ENCODE assay signal across 9 cellular contexts in the genomic region with DNA sequence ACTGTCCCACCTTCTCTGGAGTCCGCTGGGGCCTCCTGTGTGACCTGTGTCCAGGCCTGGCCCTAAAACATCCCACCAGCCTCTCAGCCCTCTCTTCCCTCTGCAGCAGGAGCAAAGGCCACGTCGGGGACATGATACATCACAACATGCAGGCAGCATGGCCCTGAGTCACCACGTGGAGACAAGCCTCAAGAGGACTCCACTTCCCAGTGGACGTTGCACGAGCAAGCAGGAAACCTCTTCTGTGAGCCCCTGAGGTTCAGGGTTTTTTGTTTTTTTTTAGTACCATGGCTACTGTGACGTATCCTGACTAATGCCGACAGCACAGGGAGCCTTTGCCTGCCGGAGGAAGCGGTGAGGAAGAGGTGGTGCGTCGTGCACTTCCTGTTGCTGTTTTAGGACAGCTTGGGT.
DNase-seq lines count a peak whose midpoint lies in the region; ATAC-seq lines count a peak whose summit lies in the region.
"Had no signal": no experiment of that assay in that cellular context is flagged by ENCODE, and none has a peak within 500 bp of the region (broad histone marks: within the 10 kb centered on the region; RNA-seq: fewer than 3 reads in every experiment).

No MANE protein-coding gene starts in this region.

- H3K27me3 ChIP-seq in endocrine pancreas (ENCODE audit: control insufficient read depth, insufficient read depth, low read length): no peaks in the 10 kb centered on the region

- H3K4me3 ChIP-seq in endocrine pancreas (ENCODE audit: control insufficient read depth, insufficient read depth, low read length): peak overlapping the region; percentile 36
- H3K4me3 ChIP-seq: SK-N-MC had no signal

- peak; percentile 66 for DNase-seq in activated CD4-positive, alpha-beta T cell treated with anti-CD3 and anti-CD28 coated beads, Interleukin-2, amount 50 U/mL, for 1 hour
- peak; percentile 32 to 55 (median 41) for DNase-seq in stimulated activated CD4-positive, alpha-beta T cell treated with anti-CD3 and anti-CD28 coated beads, TNF-alpha, amount 100 ng/mL, for 48 hours (ENCODE audit: low read depth in 3 of 3)
- no peak for DNase-seq in DMS53 treated with DMSO at 0.1 percent for 48 hours (lab: John Stamatoyannopoulos, UW; ENCODE audit: unreplicated experiment)

- no peak overlapping the region for H3K9ac ChIP-seq in endocrine pancreas (ENCODE audit: control insufficient read depth, insufficient read depth, low read length)

- H3K4me1 ChIP-seq in endocrine pancreas (ENCODE audit: control insufficient read depth, insufficient read depth, low read length): no peaks in the 10 kb centered on the region

- ATAC-seq in HG02938 (IDR thresholded peaks at IDR 0.05; ENCODE audit: unreplicated experiment): peak; percentile 70
- ATAC-seq in HG03139 (IDR thresholded peaks at IDR 0.05; ENCODE audit: unreplicated experiment): no peak
- no peak for ATAC-seq in HG03571 (IDR thresholded peaks at IDR 0.05; ENCODE audit: unreplicated experiment)
- no peak for ATAC-seq in GM21390 (IDR thresholded peaks at IDR 0.05; ENCODE audit: unreplicated experiment)

- H3K36me3 ChIP-seq in endocrine pancreas (ENCODE audit: control insufficient read depth, insufficient read depth, low read length): no peaks in the 10 kb centered on the region

- H3K9me3 ChIP-seq in endocrine pancreas (ENCODE audit: control insufficient read depth, low read length): no peaks in the 10 kb centered on the region
